ENCODE assay signal across 9 cellular contexts in genomic region chr7:140404565-140405080, GRCh38. TPM values are rescaled to one million over a fixed set of nuclear protein-coding genes. Genes with fewer than 3 reads are reported as not detected.
DNase-seq lines count a peak whose midpoint lies in the region; ATAC-seq and TF ChIP-seq lines count a peak whose summit lies in the region.
"Had no signal": no experiment of that assay in that cellular context is flagged by ENCODE, and none has a peak within 500 bp of the region (broad histone marks: within the 10 kb centered on the region; RNA-seq: fewer than 3 reads in every experiment).

No MANE protein-coding gene starts in this region.

- H3K36me3 ChIP-seq in iPS-18a (ENCODE audit: control insufficient read depth, low read depth, low read length) (no peaks in the 10 kb centered on the region), thymus (ENCODE audit: control insufficient read depth, insufficient read depth) (no peaks in the 10 kb centered on the region)
- H3K36me3 ChIP-seq: tibial artery had no signal

- H3K9me3 ChIP-seq in iPS-18a (ENCODE audit: control insufficient read depth, low read depth, low read length) = no peaks in the 10 kb centered on the region
- no peaks in the 10 kb centered on the region for H3K9me3 ChIP-seq in thymus (ENCODE audit: control insufficient read depth)
- H3K9me3 ChIP-seq: tibial artery had no signal

- H3K4me3 Mint-ChIP-seq in activated T-cell treated with anti-CD3 and anti-CD28 coated beads, Interleukin-2, amount 50 U/mL, for 4 hours = peak overlapping the region; percentile 90

- 86% methylated on average over 3 of the region's 3 CpGs for WGBS in thymus

- H3K4me3 ChIP-seq in iPS-18a (ENCODE audit: low read length) (peak overlapping the region; percentile 63), thymus (ENCODE audit: low read length) (peak overlapping the region; percentile 53)

- H3K4me1 ChIP-seq in iPS-18a (ENCODE audit: control insufficient read depth, low read depth, low read length) (peaks cover 4% of the 10 kb centered on the region), thymus (ENCODE audit: control insufficient read depth, insufficient read depth, low read length) (peaks cover 5% of the 10 kb centered on the region)

- no peaks in the 10 kb centered on the region for H3K27me3 Mint-ChIP-seq in activated T-cell treated with anti-CD3 and anti-CD28 coated beads, Interleukin-2, amount 50 U/mL, for 4 hours (ENCODE audit: low read depth)

- H3K4me1 Mint-ChIP-seq in activated T-cell treated with anti-CD3 and anti-CD28 coated beads, Interleukin-2, amount 50 U/mL, for 4 hours (ENCODE audit: low read depth) = peaks cover 29% of the 10 kb centered on the region

- peak overlapping the region; percentile 28 for H3K9ac ChIP-seq in iPS-18a (ENCODE audit: low read length)

- peak overlapping the region; percentile 82 for H3K27ac ChIP-seq in VCaP
- no peak overlapping the region for H3K27ac ChIP-seq in iPS-18a (ENCODE audit: low read length)
- H3K27ac ChIP-seq in thymus (ENCODE audit: low read depth) = peak overlapping the region; percentile 93
- H3K27ac ChIP-seq: tibial artery had no signal

- H3K9me3 Mint-ChIP-seq in activated T-cell treated with anti-CD3 and anti-CD28 coated beads, Interleukin-2, amount 50 U/mL, for 4 hours = no peaks in the 10 kb centered on the region

- H3K36me3 Mint-ChIP-seq in activated T-cell treated with anti-CD3 and anti-CD28 coated beads, Interleukin-2, amount 50 U/mL, for 4 hours (ENCODE audit: insufficient read depth) = peaks cover 7% of the 10 kb centered on the region

- no peak for TF ChIP-seq CTCF in VCaP (conservative IDR thresholded peaks at IDR 0.05)

- H3K27me3 ChIP-seq in iPS-18a (ENCODE audit: control insufficient read depth, insufficient read depth, low read length) (no peaks in the 10 kb centered on the region), thymus (ENCODE audit: control insufficient read depth, insufficient read depth) (no peaks in the 10 kb centered on the region)

- no peak for ATAC-seq in activated T-cell treated with anti-CD3 and anti-CD28 coated beads, Interleukin-2, amount 50 U/mL, for 4 hours
- ATAC-seq in HG02938 (IDR thresholded peaks at IDR 0.05; ENCODE audit: unreplicated experiment) (no peak), GM19351 (IDR thresholded peaks at IDR 0.05; ENCODE audit: unreplicated experiment) (no peak)

- no peak for DNase-seq in activated T-cell treated with anti-CD3 and anti-CD28 coated beads, Interleukin-2, amount 50 U/mL, for 4 hours
- DNase-seq in activated T-cell treated with anti-CD3 and anti-CD28 coated beads, Interleukin-2, amount 50 U/mL, for 48 hours = no peak
- DNase-seq in NAMALWA (ENCODE audit: low spot score) = no peak
- DNase-seq: tibial artery had no signal

RNA-seq across cellular contexts. Expression of gene RAB19, which starts 0.8 kb away (rescaled TPM):
- total RNA-seq in activated T-cell treated with anti-CD3 and anti-CD28 coated beads, Interleukin-2, amount 50 U/mL, for 4 hours = 1 to 10 TPM; 3.8 to 4.9 (median 4.0) TPM
- polyA plus RNA-seq in thymus = 0.50 TPM

RNA-seq across cellular contexts. Expression of gene SLC37A3, which starts 6.3 kb away (rescaled TPM):
- total RNA-seq in activated T-cell treated with anti-CD3 and anti-CD28 coated beads, Interleukin-2, amount 50 U/mL, for 4 hours = 10 to 100 TPM; 33.5 to 44.0 (median 40.9) TPM
- polyA plus RNA-seq in thymus = 36.5 TPM
